ENCODE assay signal across 1 cellular context in genomic region chr10:28939352-28940157, GRCh38.
TF ChIP-seq lines count a peak whose summit lies in the region.

No MANE protein-coding gene starts in this region.

TF ChIP-seq in K562, 482 proteins besides CTCF, POLR2A, EP300 and RAD21 (continued from another document and continues in another):
- no peak for TF ChIP-seq PATZ1 (CRISPR knock-in tag; IDR thresholded peaks at IDR 0.05; ENCODE audit: borderline replicate concordance)
- TF ChIP-seq ZC3H11A (IDR thresholded peaks at IDR 0.05; ENCODE audit: low read depth, low read length): no peak
- no peak for TF ChIP-seq TRIM28 (IDR thresholded peaks at IDR 0.05)
- TF ChIP-seq PTRF (tag; IDR thresholded peaks at IDR 0.05): no peak
- no peak for TF ChIP-seq ZFP91 (CRISPR knock-in tag; IDR thresholded peaks at IDR 0.05)
- TF ChIP-seq USF1 (CRISPR knock-in tag; IDR thresholded peaks at IDR 0.05): no peak
- TF ChIP-seq SAP30 (IDR thresholded peaks at IDR 0.05; ENCODE audit: borderline replicate concordance, insufficient read depth, low read depth, low read length, poor library complexity, severe bottlenecking): no peak
- TF ChIP-seq ZNF780A (CRISPR knock-in tag; IDR thresholded peaks at IDR 0.05): no peak
- TF ChIP-seq COPS2 (conservative IDR thresholded peaks at IDR 0.05): no peak
- peak; percentile 44 to 66; a peak in 2 of 4 replicates for TF ChIP-seq TRIM24 (IDR thresholded peaks at IDR 0.05)
- TF ChIP-seq ZNF280B (CRISPR knock-in tag; IDR thresholded peaks at IDR 0.05): no peak
- no peak for TF ChIP-seq TFAM (CRISPR knock-in tag; conservative IDR thresholded peaks at IDR 0.05)
- no peak for TF ChIP-seq SMC3 (conservative IDR thresholded peaks at IDR 0.05; ENCODE audit: insufficient read depth, low read depth, low read length)
- TF ChIP-seq ZSCAN29 (IDR thresholded peaks at IDR 0.05): no peak
- TF ChIP-seq TBP (optimal IDR thresholded peaks at IDR 0.05; ENCODE audit: low read depth, low read length): no peak
- TF ChIP-seq RB1 (IDR thresholded peaks at IDR 0.05; ENCODE audit: low read depth): 0 out of 2 replicates have a peak, but pooled peaks have one; percentile 38
- TF ChIP-seq NRF1 (conservative IDR thresholded peaks at IDR 0.05 in 1 of 2, IDR thresholded peaks at IDR 0.05 in 1 of 2): peak; percentile 50 to 60; a peak in 3 of 4 replicates
- TF ChIP-seq THRB (CRISPR knock-in tag; conservative IDR thresholded peaks at IDR 0.05): no peak
- no peak for TF ChIP-seq CHD2 (IDR thresholded peaks at IDR 0.05; ENCODE audit: low read depth, low read length)
- no peak for TF ChIP-seq MIER1 (IDR thresholded peaks at IDR 0.05; ENCODE audit: low read depth)
- TF ChIP-seq ZFP1 (CRISPR knock-in tag; IDR thresholded peaks at IDR 0.05): no peak
- no peak for TF ChIP-seq KAT2B (IDR thresholded peaks at IDR 0.05; ENCODE audit: low read depth, low read length)
- TF ChIP-seq ZNF212 (CRISPR knock-in tag; IDR thresholded peaks at IDR 0.05): no peak
- no peak for TF ChIP-seq ZNF436 (CRISPR knock-in tag; IDR thresholded peaks at IDR 0.05)
- TF ChIP-seq CHD1 (IDR thresholded peaks at IDR 0.05; ENCODE audit: low read length): no peak
- peak; percentile 49; the same call in 1 of the 2 replicates for TF ChIP-seq CBX1 (IDR thresholded peaks at IDR 0.05; ENCODE audit: low read depth)
- no peak for TF ChIP-seq ETV6 (IDR thresholded peaks at IDR 0.05; ENCODE audit: borderline replicate concordance in 1 of 2, low read depth in 2 of 2, low read length in 1 of 2)
- no peak for TF ChIP-seq ETV6 (CRISPR knock-in tag; IDR thresholded peaks at IDR 0.05; ENCODE audit: borderline replicate concordance)
- TF ChIP-seq ZKSCAN1 (IDR thresholded peaks at IDR 0.05; ENCODE audit: low read depth, low read length): no peak
- TF ChIP-seq REST (CRISPR knock-in tag; IDR thresholded peaks at IDR 0.05; ENCODE audit: low read depth): no peak
- no peak for TF ChIP-seq ESRRA (IDR thresholded peaks at IDR 0.05; ENCODE audit: borderline replicate concordance, low read depth)
- TF ChIP-seq HDAC3 (IDR thresholded peaks at IDR 0.05; ENCODE audit: borderline replicate concordance, partially characterized antibody): no peak
- 0 out of 2 replicates have a peak, but pooled peaks have one; percentile 26 for TF ChIP-seq POLR2G (IDR thresholded peaks at IDR 0.05; ENCODE audit: low read depth, low read length)
- TF ChIP-seq MYBL2 (IDR thresholded peaks at IDR 0.05; ENCODE audit: low read depth): no peak
- TF ChIP-seq MYBL2 (CRISPR knock-in tag; IDR thresholded peaks at IDR 0.05; ENCODE audit: borderline replicate concordance): no peak
- no peak for TF ChIP-seq ZNF511 (CRISPR knock-in tag; IDR thresholded peaks at IDR 0.05)
- no peak for TF ChIP-seq E4F1 (CRISPR knock-in tag; IDR thresholded peaks at IDR 0.05; ENCODE audit: borderline replicate concordance)
- no peak for TF ChIP-seq ARID3B (CRISPR knock-in tag; IDR thresholded peaks at IDR 0.05; ENCODE audit: borderline replicate concordance)
- no peak for TF ChIP-seq MAFK (IDR thresholded peaks at IDR 0.05; ENCODE audit: low read length)
- no peak for TF ChIP-seq GMEB1 (CRISPR knock-in tag; IDR thresholded peaks at IDR 0.05)
- TF ChIP-seq RUNX1 (IDR thresholded peaks at IDR 0.05; ENCODE audit: low read depth): no peak
- TF ChIP-seq ATF4 (CRISPR knock-in tag; IDR thresholded peaks at IDR 0.05): no peak
- 0 out of 2 replicates have a peak, but pooled peaks have one; percentile 19 for TF ChIP-seq NFATC3 (IDR thresholded peaks at IDR 0.05)
- TF ChIP-seq SMAD4 (CRISPR knock-in tag; conservative IDR thresholded peaks at IDR 0.05): 0 out of 2 replicates have a peak, but pooled peaks have one; percentile 18
